7 cellular contexts compared by ENCODE assay signal in the genomic region with DNA sequence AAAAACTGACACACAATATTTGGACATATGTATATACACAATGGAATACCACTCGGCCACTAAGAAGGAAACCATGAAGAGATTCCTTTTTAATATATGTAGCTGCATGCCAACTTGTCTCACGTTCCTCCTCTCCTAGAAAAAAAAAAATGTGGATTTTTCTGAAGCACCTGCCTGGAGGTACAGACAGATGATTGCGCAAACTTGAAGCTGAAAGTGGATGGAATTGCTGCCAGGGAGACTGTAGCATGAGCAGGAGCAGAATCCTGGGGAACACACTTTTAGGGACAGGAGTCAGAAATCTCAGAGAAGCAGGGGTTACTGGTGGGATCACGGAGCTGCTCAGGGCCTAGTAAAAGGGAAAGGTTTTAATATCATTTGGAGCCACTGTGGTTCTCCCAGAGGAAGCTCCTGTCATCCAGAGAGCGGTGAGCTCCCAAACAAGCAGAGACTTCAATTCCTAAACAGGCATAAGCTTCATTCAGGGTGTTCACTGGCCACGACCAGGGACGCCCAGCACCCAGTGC. TPM values are rescaled to one million over a fixed set of nuclear protein-coding genes. Genes with fewer than 3 reads are reported as not detected.
DNase-seq lines count a peak whose midpoint lies in the region; ATAC-seq and TF ChIP-seq lines count a peak whose summit lies in the region.

No MANE protein-coding gene starts in this region.

- peaks cover 0 to 11% of the 10 kb centered on the region in 2 experiments; a peak in 2 of 4 replicates for H3K36me3 ChIP-seq in HCT116 (ENCODE audit: control insufficient read depth in 1 of 2, insufficient read depth in 2 of 2, low read length in 2 of 2)
- peaks cover 0 to 28% of the 10 kb centered on the region in 2 donors for H3K36me3 ChIP-seq in gastroesophageal sphincter
- no peaks in the 10 kb centered on the region for H3K36me3 ChIP-seq in smooth muscle cell (ENCODE audit: low read depth)

- H3K9me3 ChIP-seq in HCT116 (ENCODE audit: control insufficient read depth in 1 of 2, insufficient read depth in 1 of 2, low read depth in 1 of 2, low read length in 2 of 2) (no peaks in the 10 kb centered on the region), gastroesophageal sphincter (no peaks in the 10 kb centered on the region), smooth muscle cell (replicated peaks; ENCODE audit: low read depth) (no peaks in the 10 kb centered on the region)

- intact Hi-C loops in HCT116 (cut with micrococcal nuclease): loop anchor here (1.0 to 5.0 kb wide), 3 partner anchors 30 to 1339 kb away; partner anchors contain the start of gene EMX1

- H3K4me2 ChIP-seq in HCT116 (ENCODE audit: low read length): peak overlapping the region; percentile 88
- peak overlapping the region; percentile 95 for H3K4me2 ChIP-seq in smooth muscle cell

- H3K9me2 ChIP-seq in HCT116 (ENCODE audit: insufficient read depth): no peaks in the 10 kb centered on the region

- H3K27ac ChIP-seq in HCT116 (ENCODE audit: low read depth, low read length) (peak overlapping the region; percentile 99), gastroesophageal sphincter (peak overlapping the region; percentile 64 to 94 (median 92)), smooth muscle cell (ENCODE audit: low read depth) (no peak overlapping the region)

- H3K79me2 ChIP-seq in HCT116 (ENCODE audit: insufficient read depth, low read length): peaks cover 21% of the 10 kb centered on the region; the same call in 1 of the 2 replicates
- no peaks in the 10 kb centered on the region for H3K79me2 ChIP-seq in smooth muscle cell (ENCODE audit: low read depth)

- peaks cover 8 to 14% (median 10%) of the 10 kb centered on the region in 3 donors for H3K4me1 Mint-ChIP-seq in T-cell

- ATAC-seq in HCT116: no peak
- no peak for ATAC-seq in T-cell (replicated peaks in 1 of 4)
- no peak for ATAC-seq in gastroesophageal sphincter
- ATAC-seq in HG03196 (IDR thresholded peaks at IDR 0.05; ENCODE audit: unreplicated experiment): no peak

- POLR2A ChIA-PET in HCT116 (lab: Charles Lee) (no interaction called here), T-cell (lab: Charles Lee) (no interaction called here)

- TF ChIP-seq POLR2A in HCT116 (IDR thresholded peaks at IDR 0.05; ENCODE audit: borderline replicate concordance, extremely low read depth, insufficient read depth, insufficient read length) (no peak), gastroesophageal sphincter (IDR thresholded peaks at IDR 0.05) (no peak)

- H2AFZ ChIP-seq in HCT116 (ENCODE audit: low read depth, low read length, poor library complexity, severe bottlenecking) (peak overlapping the region; percentile 89), smooth muscle cell (ENCODE audit: low read depth) (peak overlapping the region; percentile 99)

- CTCF ChIA-PET in HCT116 (lab: Charles Lee) (interaction anchor here (0.8 to 2.8 kb wide), 7 partner anchors 9 to 1340 kb away, joined by 3 to 23 read pairs (median 3); no protein-coding TSS in a partner anchor), T-cell (lab: Charles Lee) (no interaction called here)

- WGBS in gastroesophageal sphincter (ENCODE audit: low coverage in 1 of 2), 2 donors: 63 to 67% methylated on average over 3 to 5 of the region's 7 CpGs
- WGBS in smooth muscle cell (ENCODE audit: low lambda C conversion rate): 51% methylated on average over 7 of the region's 7 CpGs

- no peaks in the 10 kb centered on the region for H3F3A ChIP-seq in smooth muscle cell (ENCODE audit: low read depth)

- peaks cover 11 to 21% of the 10 kb centered on the region in 2 experiments for H3K4me1 ChIP-seq in HCT116 (ENCODE audit: control insufficient read depth in 1 of 2, insufficient read depth in 2 of 2, low read length in 2 of 2)
- peaks cover 3 to 40% (median 18%) of the 10 kb centered on the region in 3 donors for H3K4me1 ChIP-seq in gastroesophageal sphincter
- no peaks in the 10 kb centered on the region for H3K4me1 ChIP-seq in smooth muscle cell (ENCODE audit: low read depth)

- H3K4me3 ChIP-seq in HCT116 (replicated peaks in 1 of 2; ENCODE audit: low read depth in 1 of 2, low read length in 2 of 2): peak overlapping the region; percentile 67 to 69
- peak overlapping the region; percentile 59 to 81 for H3K4me3 ChIP-seq in gastroesophageal sphincter
- peak overlapping the region; percentile 80 for H3K4me3 ChIP-seq in smooth muscle cell

- no peaks in the 10 kb centered on the region for H3K27me3 ChIP-seq in HCT116 (ENCODE audit: insufficient read depth, low read length)
- H3K27me3 ChIP-seq in gastroesophageal sphincter: peaks cover 3% of the 10 kb centered on the region
- peaks cover 4% of the 10 kb centered on the region for H3K27me3 ChIP-seq in smooth muscle cell (ENCODE audit: low read depth)

- H3K4me3 Mint-ChIP-seq in T-cell: peak overlapping the region; percentile 66 to 79 (median 74)

- H3K27me3 Mint-ChIP-seq in T-cell: peaks cover 53 to 81% of the 10 kb centered on the region in 2 donors

- no TSS peak for BruUV-seq in HCT116 (replicated peaks; lab: Mats Ljungman, UMichigan)

- DNase-seq in HCT116 (ENCODE audit: low read depth, low spot score) (no peak), T-cell (no peak), smooth muscle cell (lab: John Stamatoyannopoulos, UW; ENCODE audit: unreplicated experiment) (no peak), putamen (ENCODE audit: low spot score) (no peak), mucosa of gallbladder (ENCODE audit: low spot score) (no peak)

- RAD21 ChIA-PET in HCT116 (lab: Charles Lee; ENCODE audit: low non-redundant PET in 1 of 2, low total read pairs in 2 of 2, uncharacterized antibody in 2 of 2, unreplicated experiment in 2 of 2): no interaction called here

- no peaks in the 10 kb centered on the region for H3K36me3 Mint-ChIP-seq in T-cell

- no peaks in the 10 kb centered on the region; the same call in 1 of the 2 replicates for H4K20me1 ChIP-seq in HCT116 (ENCODE audit: insufficient read depth)
- H4K20me1 ChIP-seq in smooth muscle cell (ENCODE audit: low read depth): peaks cover 13% of the 10 kb centered on the region

- TF ChIP-seq CTCF in HCT116 (IDR thresholded peaks at IDR 0.05 in 2 of 3, conservative IDR thresholded peaks at IDR 0.05 in 1 of 3; ENCODE audit: borderline replicate concordance in 1 of 3, insufficient read depth in 1 of 3, low read depth in 2 of 3, low read length in 2 of 3) (no peak), gastroesophageal sphincter (IDR thresholded peaks at IDR 0.05) (no peak), smooth muscle cell (IDR thresholded peaks at IDR 0.05; ENCODE audit: borderline replicate concordance, insufficient read depth, poor library complexity, severe bottlenecking) (no peak)

- H3K27ac Mint-ChIP-seq in T-cell: no peak overlapping the region

- H3K9me3 Mint-ChIP-seq in T-cell: peaks cover 0 to 4% (median 0%) of the 10 kb centered on the region in 3 donors

- TF ChIP-seq RAD21 in HCT116 (IDR thresholded peaks at IDR 0.05; ENCODE audit: low read depth): no peak

- TF ChIP-seq EP300 in gastroesophageal sphincter (IDR thresholded peaks at IDR 0.05): no peak

- peak overlapping the region; percentile 75 for H3K9ac ChIP-seq in HCT116 (ENCODE audit: low read length)
- H3K9ac ChIP-seq in smooth muscle cell (ENCODE audit: low read depth): no peak overlapping the region

TF ChIP-seq in HCT116, 20 proteins besides CTCF, POLR2A, EP300 and RAD21:
- TF ChIP-seq SIN3A (IDR thresholded peaks at IDR 0.05; ENCODE audit: low read depth) (peak; percentile 25; the same call in 1 of the 2 replicates), CBX3 (IDR thresholded peaks at IDR 0.05; ENCODE audit: low read depth) (no peak)

RNA-seq across cellular contexts. Expression of gene SPR, which starts 0.6 kb away (rescaled TPM):
- 66.9 TPM for total RNA-seq in HCT116 (2021; ENCODE audit: unreplicated experiment)
- 50.7 and 52.4 TPM in 2 replicates for polyA plus RNA-seq in HCT116 (2012)
- under 1 TPM in 3 of 5 donors, not detected in 2; 0.35 to 0.58 (median 0.39) TPM for total RNA-seq in T-cell
- 10 to 100 TPM; 26.1 to 48.5 (median 39.4) TPM for total RNA-seq in gastroesophageal sphincter
- 4.1 and 8.4 TPM in 2 replicates for total RNA-seq in smooth muscle cell
- polyA plus RNA-seq in smooth muscle cell: 13.2 and 15.8 TPM in 2 replicates
- total RNA-seq in mucosa of gallbladder: 60.3 TPM

RNA-seq across cellular contexts. Expression of gene EMX1, which starts 30.8 kb away (rescaled TPM):
- 3.1 TPM for total RNA-seq in HCT116 (2021; ENCODE audit: unreplicated experiment)
- polyA plus RNA-seq in HCT116 (2012): 0.87 and 0.98 TPM in 2 replicates
- total RNA-seq in T-cell: not detected
- under 1 TPM in 1 of 4 donors, not detected in 3; 0.15 TPM for total RNA-seq in gastroesophageal sphincter
- total RNA-seq in smooth muscle cell: not detected in 2 replicates
- not detected in 2 replicates for polyA plus RNA-seq in smooth muscle cell
- total RNA-seq in mucosa of gallbladder: 0.12 TPM
